ENCODE assay signal across 8 cellular contexts in genomic region chr7:142496545-142496991, GRCh38.
DNase-seq lines count a peak whose midpoint lies in the region; ATAC-seq and TF ChIP-seq lines count a peak whose summit lies in the region.

No MANE protein-coding gene starts in this region.

- DNase-seq in activated effector memory CD4-positive, alpha-beta T cell treated with anti-CD3 and anti-CD28 coated beads, Interleukin-2, amount 50 U/mL, for 16 hours = peak; percentile 63
- DNase-seq in activated effector memory CD4-positive, alpha-beta T cell treated with Interleukin-2 at 50 U/mL for 16 hours = no peak
- DNase-seq in H7 = peak; percentile 63
- DNase-seq in NCI-H460 (ENCODE audit: extremely low read depth, low read depth) = peak; percentile 33
- no peak for DNase-seq in breast epithelium (ENCODE audit: low spot score in 2 of 2)
- no peak for DNase-seq in right lobe of liver
- DNase-seq in aorta = no peak
- DNase-seq in NK-92 treated with Interleukin-12 subunit alpha and Interleukin-12 subunit beta, amount 100 ng/mL, for 24 hours (lab: John Stamatoyannopoulos, UW) = no peak

- H3K4me1 ChIP-seq in breast epithelium = peaks cover 0 to 5% of the 10 kb centered on the region in 2 donors
- no peaks in the 10 kb centered on the region for H3K4me1 ChIP-seq in right lobe of liver
- H3K4me1 ChIP-seq in aorta (ENCODE audit: control insufficient read depth in 1 of 2, insufficient read depth in 2 of 2, low read length in 2 of 2) = no peaks in the 10 kb centered on the region

- WGBS in right lobe of liver (ENCODE audit: insufficient coverage, low coverage, low lambda C conversion rate, missing lambda C conversion rate) = 9% methylated on average over 8 of the region's 8 CpGs
- WGBS in aorta, 2 donors = 12% methylated on average over 8 of the region's 8 CpGs

- H3K9me3 ChIP-seq in breast epithelium (no peaks in the 10 kb centered on the region), right lobe of liver (no peaks in the 10 kb centered on the region), aorta (ENCODE audit: control insufficient read depth, low read length) (no peaks in the 10 kb centered on the region)

- H3K4me3 ChIP-seq in H7 (ENCODE audit: insufficient read depth, low read depth, low read length) = no peak overlapping the region
- no peak overlapping the region for H3K4me3 ChIP-seq in breast epithelium
- H3K4me3 ChIP-seq in right lobe of liver = no peak overlapping the region
- no peak overlapping the region for H3K4me3 ChIP-seq in aorta (ENCODE audit: low read length in 2 of 2)

- TF ChIP-seq POLR2A in breast epithelium (IDR thresholded peaks at IDR 0.05) (no peak), right lobe of liver (IDR thresholded peaks at IDR 0.05) (no peak)

- TF ChIP-seq CTCF in breast epithelium (IDR thresholded peaks at IDR 0.05) (peak; percentile 20 to 63 (median 61)), right lobe of liver (IDR thresholded peaks at IDR 0.05) (peak; percentile 20 to 72 (median 59))

- H3K27me3 ChIP-seq in H7 (ENCODE audit: control insufficient read depth, insufficient read depth, low read length) (peaks cover 3% of the 10 kb centered on the region; the same call in 1 of the 2 replicates), breast epithelium (no peaks in the 10 kb centered on the region), right lobe of liver (no peaks in the 10 kb centered on the region), aorta (ENCODE audit: control insufficient read depth in 1 of 2, insufficient read depth in 2 of 2, low read length in 1 of 2) (no peaks in the 10 kb centered on the region)

- H3K27ac ChIP-seq in breast epithelium (no peak overlapping the region), right lobe of liver (no peak overlapping the region), aorta (ENCODE audit: low read depth in 1 of 2, low read length in 2 of 2) (no peak overlapping the region)

- peak; percentile 59 to 67 (median 63) for ATAC-seq in right lobe of liver
- ATAC-seq in aorta (ENCODE audit: low FRiP score) = no peak

- H3K36me3 ChIP-seq in H7 (replicated peaks; ENCODE audit: control insufficient read depth, insufficient read depth, low read length) (no peaks in the 10 kb centered on the region), breast epithelium (no peaks in the 10 kb centered on the region), right lobe of liver (no peaks in the 10 kb centered on the region), aorta (ENCODE audit: control insufficient read depth in 1 of 2, insufficient read depth in 2 of 2, low read length in 1 of 2) (no peaks in the 10 kb centered on the region)

- intact Hi-C loops in breast epithelium (cut with DNase I; ENCODE audit: low total_unique reads) (no loop called here), right lobe of liver (cut with DNase I) (no loop called here), aorta (cut with DNase I) (no loop called here)

Comparison
In these comparisons a context has a peak if more than half of its experiments do, and no peak if none do; other contexts are left out.
1. DNase-seq: peak in activated effector memory CD4-positive, alpha-beta T cell treated with anti-CD3 and anti-CD28 coated beads, Interleukin-2, amount 50 U/mL, for 16 hours (single experiment), H7 (single experiment) and NCI-H460 (single experiment); none in activated effector memory CD4-positive, alpha-beta T cell treated with Interleukin-2 at 50 U/mL for 16 hours (single experiment), breast epithelium (0 of 2), right lobe of liver (0 of 3), aorta (0 of 2) and NK-92 treated with Interleukin-12 subunit alpha and Interleukin-12 subunit beta, amount 100 ng/mL, for 24 hours (single experiment).